Comparison of ENCODE assay signal across 8 cellular contexts in the genomic region with DNA sequence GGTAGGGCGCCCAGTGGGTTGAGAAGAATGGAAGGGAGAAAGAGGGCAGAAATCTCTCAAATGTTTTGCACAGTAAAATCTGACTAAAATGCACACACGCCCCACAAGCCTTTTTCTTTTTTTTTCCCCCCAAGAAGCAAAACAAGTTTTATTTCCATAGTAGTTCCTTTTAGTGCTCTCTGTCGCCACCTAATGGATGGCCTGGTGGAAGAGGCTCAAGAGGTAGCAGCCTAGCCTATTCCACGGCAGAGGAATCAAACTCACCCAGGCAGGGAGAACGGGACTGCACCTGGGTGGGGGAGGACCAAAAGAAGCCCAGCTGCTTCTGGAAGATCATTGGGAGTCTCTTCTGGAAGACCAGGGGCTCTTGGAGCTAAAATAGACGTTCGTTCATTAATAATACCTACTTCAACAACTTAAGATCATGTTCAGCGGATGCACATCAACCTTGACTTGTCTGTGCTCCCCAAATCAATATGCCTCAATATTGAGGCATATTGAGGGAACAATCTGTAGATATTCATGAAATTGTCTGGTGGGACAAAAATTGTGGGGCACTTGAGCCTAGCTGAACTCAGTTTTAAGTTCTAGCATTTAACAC. TPM values are rescaled to one million over a fixed set of nuclear protein-coding genes. Genes with fewer than 3 reads are reported as not detected.
DNase-seq lines count a peak whose midpoint lies in the region; ATAC-seq and TF ChIP-seq lines count a peak whose summit lies in the region.

No MANE protein-coding gene starts in this region.

- H3K36me3 ChIP-seq in lung (ENCODE audit: control insufficient read depth in 2 of 2, insufficient read depth in 2 of 2, low read length in 2 of 2) = no peaks in the 10 kb centered on the region

- no peak overlapping the region for H3K4me3 ChIP-seq in lung

- no peaks in the 10 kb centered on the region for H3K9me3 ChIP-seq in lung (ENCODE audit: control insufficient read depth in 2 of 2, insufficient read depth in 1 of 2, low read length in 1 of 2)

- peaks cover 2 to 12% of the 10 kb centered on the region in 2 donors for H3K4me1 ChIP-seq in lung (ENCODE audit: control insufficient read depth in 2 of 2, insufficient read depth in 2 of 2, low read length in 2 of 2)

- peak; percentile 18 for DNase-seq in NCI-H2029 (lab: John Stamatoyannopoulos, UW)
- no peak for DNase-seq in NCI-H2029 treated with DMSO at 0.1 percent for 48 hours (lab: John Stamatoyannopoulos, UW)
- DNase-seq in NCI-H146 treated with DMSO at 0.1 percent for 48 hours (lab: John Stamatoyannopoulos, UW; ENCODE audit: unreplicated experiment) = peak; percentile 1
- DNase-seq in activated CD4-positive, alpha-beta T cell treated with anti-CD3 and anti-CD28 coated beads for 1 hour = peak; percentile 33
- peak; percentile 74 for DNase-seq in cerebellar cortex (ENCODE audit: low spot score)
- peak; percentile 68 for DNase-seq in lung (ENCODE audit: low spot score)
- peak; percentile 31 for DNase-seq in stimulated activated CD8-positive, alpha-beta memory T cell treated with anti-CD3 and anti-CD28 coated beads, Interleukin-12 subunit alpha, Interleukin-12 subunit beta, amount 100 ng/mL, for 4 hours (ENCODE audit: low read depth)

- H3K27me3 ChIP-seq in lung (ENCODE audit: control insufficient read depth, insufficient read depth) = no peaks in the 10 kb centered on the region

- ATAC-seq in lung (ENCODE audit: insufficient read depth, low FRiP score) = no peak
- ATAC-seq in HG03280 (IDR thresholded peaks at IDR 0.05; ENCODE audit: unreplicated experiment) = no peak

- TF ChIP-seq CTCF in lung (IDR thresholded peaks at IDR 0.05; ENCODE audit: control extremely low read depth, extremely low read depth) = peak; percentile 48

- no peak overlapping the region for H3K27ac ChIP-seq in lung (ENCODE audit: low read depth in 1 of 2, low read length in 1 of 2)

- WGBS in lung, 2 donors = 30 to 48% methylated on average over 8 of the region's 8 CpGs

RNA-seq across cellular contexts. Expression of a gene that starts 31.6 kb away (rescaled TPM):
- 100 to 1,000 TPM in 1 of 2 donors, 10 to 100 TPM in 1; 24.6 to 153 TPM for total RNA-seq in lung
- polyA plus RNA-seq in lung = 100 to 1,000 TPM in 1 of 2 donors, 10 to 100 TPM in 1; 64.5 to 131 TPM

RNA-seq across cellular contexts. Expression of a gene that starts 46.2 kb away (rescaled TPM):
- 10 to 100 TPM; 53.4 to 62.9 TPM for total RNA-seq in lung
- 10 to 100 TPM; 20.4 to 24.5 TPM for polyA plus RNA-seq in lung
